In genomic region chr9:89527084-89527483, GRCh38 we compare ENCODE assay signal across 13 cellular contexts. TPM values are rescaled to one million over a fixed set of nuclear protein-coding genes. Genes with fewer than 3 reads are reported as not detected.
DNase-seq lines count a peak whose midpoint lies in the region; ATAC-seq, FAIRE-seq and TF ChIP-seq lines count a peak whose summit lies in the region.
"Had no signal": no experiment of that assay in that cellular context is flagged by ENCODE, and none has a peak within 500 bp of the region (broad histone marks: within the 10 kb centered on the region; RNA-seq: fewer than 3 reads in every experiment).

No MANE protein-coding gene starts in this region.

- H3K4me1 ChIP-seq in pancreas, result no peaks in the 10 kb centered on the region
- H3K4me1 ChIP-seq: A549 had no signal

- H3K4me3 ChIP-seq in pancreas, result no peak overlapping the region
- H3K4me3 ChIP-seq: A549, thoracic aorta had no signal

- peaks cover 88% of the 10 kb centered on the region for H3K4me1 Mint-ChIP-seq in T-helper 2 cell treated with Interferon-gamma antibody and Interleukin-4, amounts not matched to agents 5 μg/mL and 100 μg/mL, for 36 hours (ENCODE audit: low read depth)

- H3K9me3 ChIP-seq in pancreas, result no peaks in the 10 kb centered on the region
- H3K9me3 ChIP-seq: A549, thoracic aorta had no signal

- peaks cover 12% of the 10 kb centered on the region for H3K9me3 Mint-ChIP-seq in T-helper 2 cell treated with Interferon-gamma antibody and Interleukin-4, amounts not matched to agents 5 μg/mL and 100 μg/mL, for 36 hours

- intact Hi-C loops in pancreas (cut with DNase I), result no loop called here

- 65 to 71% methylated on average over 2 of the region's 2 CpGs for WGBS in pancreas, 2 donors

- TF ChIP-seq CTCF in pancreas (IDR thresholded peaks at IDR 0.05), result no peak

- H3K36me3 ChIP-seq in pancreas, result no peaks in the 10 kb centered on the region
- H3K36me3 ChIP-seq: thoracic aorta had no signal

- H3K27ac ChIP-seq in pancreas, result no peak overlapping the region
- H3K27ac ChIP-seq: A549, thoracic aorta had no signal

- no peak for FAIRE-seq in pancreas (lab: Jason Lieb, UNC)
- FAIRE-seq: A549, RCC 7860 had no signal

- no peaks in the 10 kb centered on the region for H3K27me3 ChIP-seq in pancreas

- no peaks in the 10 kb centered on the region for H3K27me3 Mint-ChIP-seq in T-helper 2 cell treated with Interferon-gamma antibody and Interleukin-4, amounts not matched to agents 5 μg/mL and 100 μg/mL, for 36 hours (ENCODE audit: low read depth)

- DNase-seq in T-helper 2 cell treated with Interferon-gamma antibody and Interleukin-4, amounts not matched to agents 5 μg/mL and 100 μg/mL, for 36 hours (ENCODE audit: low spot score), result no peak
- DNase-seq in T-helper 2 cell, result no peak
- peak; percentile 68 for DNase-seq in NOMO-1 treated with dmso at 0.1 percent for 144 hours (lab: John Stamatoyannopoulos, UW; ENCODE audit: unreplicated experiment)
- DNase-seq in pancreas, result peak in 1 of 6 donors; percentile 61
- DNase-seq: NCI-H146; stimulated activated CD4-positive, alpha-beta T cell treated with anti-CD3 and anti-CD28 coated beads, Interleukin-4, amount 100 ng/mL, for 4 hours had no signal

- peaks cover 10% of the 10 kb centered on the region for H3K36me3 Mint-ChIP-seq in T-helper 2 cell treated with Interferon-gamma antibody and Interleukin-4, amounts not matched to agents 5 μg/mL and 100 μg/mL, for 36 hours (ENCODE audit: low read depth)

- H3K27ac Mint-ChIP-seq in T-helper 2 cell treated with Interferon-gamma antibody and Interleukin-4, amounts not matched to agents 5 μg/mL and 100 μg/mL, for 36 hours, result peak overlapping the region; percentile 33

- peak overlapping the region; percentile 0 for H3K4me3 Mint-ChIP-seq in T-helper 2 cell treated with Interferon-gamma antibody and Interleukin-4, amounts not matched to agents 5 μg/mL and 100 μg/mL, for 36 hours

- ATAC-seq in esophagus mucosa (peak; percentile 38), pancreas (peak in 3 of 4 donors; percentile 32 to 69 (median 62)), HG03432 (IDR thresholded peaks at IDR 0.05; ENCODE audit: unreplicated experiment) (no peak), GM19467 (IDR thresholded peaks at IDR 0.05; ENCODE audit: unreplicated experiment) (no peak), GM18867 (IDR thresholded peaks at IDR 0.05; ENCODE audit: unreplicated experiment) (no peak)
- ATAC-seq: A549 had no signal

RNA-seq across cellular contexts. Expression of gene SEMA4D, which starts 29.2 kb away (rescaled TPM):
- total RNA-seq in esophagus mucosa, result 30.4 TPM
- total RNA-seq in pancreas, result 10 to 100 TPM in 5 of 6 donors, 1 to 10 TPM in 1; 7.1 to 29.7 (median 13.0) TPM
- 10 to 100 TPM in 1 of 2 donors, 1 to 10 TPM in 1; 7.8 to 10.4 TPM for polyA plus RNA-seq in pancreas

Comparison
In these comparisons a context has a peak if more than half of its experiments do, and no peak if none do; other contexts are left out.
1. ATAC-seq: peak in esophagus mucosa (single experiment) and pancreas (3 of 4); none in HG03432 (single experiment), GM19467 (single experiment) and GM18867 (single experiment).